Comparison of ENCODE assay signal across 14 cellular contexts in the genomic region with DNA sequence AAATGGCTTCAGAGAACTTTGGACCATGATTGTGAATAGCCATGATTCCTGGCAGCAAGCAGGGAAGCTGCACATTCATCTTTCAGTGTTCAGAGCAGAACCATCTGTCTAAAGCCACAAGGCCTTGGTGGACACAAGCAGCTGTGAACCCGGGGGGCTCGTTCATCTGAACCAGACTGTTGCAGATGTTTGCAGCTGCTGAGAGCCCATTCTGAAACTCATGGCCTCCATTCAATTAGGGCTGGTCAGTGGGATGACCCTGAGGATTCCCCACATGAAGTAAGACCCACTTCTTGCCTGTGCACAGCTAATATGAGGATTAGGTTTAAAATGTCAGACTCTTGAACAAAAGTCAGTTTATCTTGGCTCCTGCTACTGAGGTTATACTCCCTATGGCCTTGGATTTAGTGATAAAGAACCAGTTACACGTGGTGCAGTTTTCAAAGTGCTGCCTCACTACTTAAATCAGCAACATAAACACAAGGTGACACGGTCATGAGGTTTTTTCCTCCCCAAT.
DNase-seq lines count a peak whose midpoint lies in the region; ATAC-seq, FAIRE-seq and TF ChIP-seq lines count a peak whose summit lies in the region.
"Had no signal": no experiment of that assay in that cellular context is flagged by ENCODE, and none has a peak within 500 bp of the region (broad histone marks: within the 10 kb centered on the region; RNA-seq: fewer than 3 reads in every experiment).

No MANE protein-coding gene starts in this region.

- H3K36me3 Mint-ChIP-seq in MCF 10A (ENCODE audit: insufficient read depth, unreplicated experiment): peaks cover 5% of the 10 kb centered on the region
- no peaks in the 10 kb centered on the region for H3K36me3 Mint-ChIP-seq in activated CD4-positive, alpha-beta memory T cell treated with anti-CD3 and anti-CD28 coated beads for 36 hours

- H3K4me3 Mint-ChIP-seq in MCF 10A (ENCODE audit: unreplicated experiment): no peak overlapping the region
- no peak overlapping the region for H3K4me3 Mint-ChIP-seq in activated CD4-positive, alpha-beta memory T cell treated with anti-CD3 and anti-CD28 coated beads for 36 hours
- H3K4me3 Mint-ChIP-seq: activated CD4-positive, alpha-beta T cell treated with anti-CD3 and anti-CD28 coated beads, Interleukin-2, amount 10 ng/mL, durations not matched to agents 7 days and 5 days; central memory CD8-positive, alpha-beta T cell; T-helper 1 cell treated with Interleukin-12 subunit alpha and Interleukin-12 subunit beta and Interleukin-4 antibody, amounts not matched to agents 30 μg/mL and 1 μg/mL, for 36 hours had no signal

- no peak for TF ChIP-seq POLR2A in breast epithelium (IDR thresholded peaks at IDR 0.05)
- no peak for TF ChIP-seq POLR2A in uterus (IDR thresholded peaks at IDR 0.05)

- no peak for FAIRE-seq in pancreas (lab: Jason Lieb, UNC)

- no peak for TF ChIP-seq CTCF in breast epithelium (IDR thresholded peaks at IDR 0.05)
- no peak for TF ChIP-seq CTCF in MCF 10A (IDR thresholded peaks at IDR 0.05; ENCODE audit: unreplicated experiment)
- no peak for TF ChIP-seq CTCF in pancreas (IDR thresholded peaks at IDR 0.05)
- no peak for TF ChIP-seq CTCF in uterus (IDR thresholded peaks at IDR 0.05)

- no peak for DNase-seq in breast epithelium (ENCODE audit: low spot score in 2 of 2)
- DNase-seq in MCF 10A (ENCODE audit: unreplicated experiment): no peak
- DNase-seq in left ventricle myocardium superior: peak; percentile 69
- DNase-seq in pancreas: peak in 3 of 6 donors; percentile 29 to 60 (median 46)
- DNase-seq in uterus: peak in 1 of 2 donors; percentile 35
- DNase-seq in DMS53 treated with DMSO at 0.1 percent for 48 hours (lab: John Stamatoyannopoulos, UW; ENCODE audit: unreplicated experiment): no peak
- DNase-seq in HK-2 (ENCODE audit: unreplicated experiment): no peak
- no peak for DNase-seq in activated CD4-positive, alpha-beta memory T cell treated with anti-CD3 and anti-CD28 coated beads for 36 hours
- DNase-seq: 8988T; activated CD4-positive, alpha-beta T cell treated with anti-CD3 and anti-CD28 coated beads, Interleukin-2, amount 10 ng/mL, durations not matched to agents 7 days and 5 days; foreskin melanocyte; trophoblast cell had no signal

- no peaks in the 10 kb centered on the region for H3K27me3 ChIP-seq in breast epithelium
- no peaks in the 10 kb centered on the region for H3K27me3 ChIP-seq in pancreas
- no peaks in the 10 kb centered on the region for H3K27me3 ChIP-seq in uterus

- intact Hi-C loops in breast epithelium (cut with DNase I; ENCODE audit: low total_unique reads) (no loop called here), MCF 10A (cut with micrococcal nuclease) (no loop called here), left ventricle myocardium superior (cut with micrococcal nuclease) (no loop called here), pancreas (cut with DNase I) (no loop called here), uterus (cut with DNase I; ENCODE audit: low total_unique reads) (no loop called here)
- intact Hi-C loops in activated CD4-positive, alpha-beta memory T cell treated with anti-CD3 and anti-CD28 coated beads for 36 hours (cut with micrococcal nuclease): no loop called here

- H3K9me3 Mint-ChIP-seq in MCF 10A (ENCODE audit: unreplicated experiment): no peaks in the 10 kb centered on the region
- no peaks in the 10 kb centered on the region for H3K9me3 Mint-ChIP-seq in activated CD4-positive, alpha-beta memory T cell treated with anti-CD3 and anti-CD28 coated beads for 36 hours
- H3K9me3 Mint-ChIP-seq: activated CD4-positive, alpha-beta T cell treated with anti-CD3 and anti-CD28 coated beads, Interleukin-2, amount 10 ng/mL, durations not matched to agents 7 days and 5 days; central memory CD8-positive, alpha-beta T cell; T-helper 1 cell treated with Interleukin-12 subunit alpha and Interleukin-12 subunit beta and Interleukin-4 antibody, amounts not matched to agents 30 μg/mL and 1 μg/mL, for 36 hours had no signal

- no peaks in the 10 kb centered on the region for H3K27me3 Mint-ChIP-seq in MCF 10A (ENCODE audit: insufficient read depth, unreplicated experiment)
- H3K27me3 Mint-ChIP-seq in activated CD4-positive, alpha-beta memory T cell treated with anti-CD3 and anti-CD28 coated beads for 36 hours: no peaks in the 10 kb centered on the region

- peak overlapping the region; percentile 66 to 68 for H3K27ac ChIP-seq in breast epithelium
- H3K27ac ChIP-seq in pancreas: peak overlapping the region; percentile 26 to 44 (median 28)
- peak overlapping the region; percentile 60 to 75 for H3K27ac ChIP-seq in uterus

- POLR2A ChIA-PET in MCF 10A (lab: Yijun Ruan, JAX): interaction anchor here (0.9 to 1.2 kb wide), 2 partner anchors 12 to 81 kb away, joined by 3 read pairs; no protein-coding TSS in a partner anchor
- POLR2A ChIA-PET in activated CD4-positive, alpha-beta memory T cell treated with anti-CD3 and anti-CD28 coated beads for 36 hours (lab: Charles Lee): no interaction called here

- WGBS in pancreas, 2 donors: 18 to 19% methylated on average over 4 of the region's 4 CpGs

- no peaks in the 10 kb centered on the region for H3K36me3 ChIP-seq in breast epithelium
- H3K36me3 ChIP-seq in pancreas: no peaks in the 10 kb centered on the region
- H3K36me3 ChIP-seq in uterus: no peaks in the 10 kb centered on the region

- CTCF ChIA-PET in MCF 10A (lab: Yijun Ruan, JAX): interaction anchor here (1.6 kb wide), 1 partner anchor 133 kb away, joined by 7 read pairs; no protein-coding TSS in a partner anchor
- CTCF ChIA-PET in activated CD4-positive, alpha-beta memory T cell treated with anti-CD3 and anti-CD28 coated beads for 36 hours (lab: Charles Lee): no interaction called here

- peaks cover 7% of the 10 kb centered on the region for H3K4me1 Mint-ChIP-seq in MCF 10A (ENCODE audit: insufficient read depth, unreplicated experiment)
- no peaks in the 10 kb centered on the region for H3K4me1 Mint-ChIP-seq in activated CD4-positive, alpha-beta memory T cell treated with anti-CD3 and anti-CD28 coated beads for 36 hours (ENCODE audit: low read depth)
- H3K4me1 Mint-ChIP-seq: activated CD4-positive, alpha-beta T cell treated with anti-CD3 and anti-CD28 coated beads, Interleukin-2, amount 10 ng/mL, durations not matched to agents 7 days and 5 days had no signal

- H3K9me3 ChIP-seq in breast epithelium: no peaks in the 10 kb centered on the region
- H3K9me3 ChIP-seq in pancreas: no peaks in the 10 kb centered on the region
- no peaks in the 10 kb centered on the region for H3K9me3 ChIP-seq in uterus

- peak; percentile 94 for ATAC-seq in left ventricle myocardium superior
- peak; percentile 91 to 97 (median 94) for ATAC-seq in pancreas

- H3K4me1 ChIP-seq in breast epithelium (no peaks in the 10 kb centered on the region), pancreas (peaks cover 7 to 19% (median 13%) of the 10 kb centered on the region in 3 donors), uterus (peaks cover 0 to 14% of the 10 kb centered on the region in 2 donors)

- no peak overlapping the region for H3K27ac Mint-ChIP-seq in MCF 10A (ENCODE audit: low read depth, unreplicated experiment)
- no peak overlapping the region for H3K27ac Mint-ChIP-seq in activated CD4-positive, alpha-beta memory T cell treated with anti-CD3 and anti-CD28 coated beads for 36 hours
- H3K27ac Mint-ChIP-seq: activated CD4-positive, alpha-beta T cell treated with anti-CD3 and anti-CD28 coated beads, Interleukin-2, amount 10 ng/mL, durations not matched to agents 7 days and 5 days; T-helper 1 cell treated with Interleukin-12 subunit alpha and Interleukin-12 subunit beta and Interleukin-4 antibody, amounts not matched to agents 30 μg/mL and 1 μg/mL, for 36 hours had no signal

- no TSS peak for BruUV-seq in MCF 10A (replicated peaks; lab: Mats Ljungman, UMichigan)

- peak overlapping the region in 1 of 3 donors; percentile 48 for H3K4me3 ChIP-seq in breast epithelium
- peak overlapping the region in 1 of 4 donors; percentile 12 for H3K4me3 ChIP-seq in pancreas
- peak overlapping the region in 1 of 2 donors; percentile 26 for H3K4me3 ChIP-seq in uterus
